ENCODE assay signal across 10 cellular contexts in the genomic region with DNA sequence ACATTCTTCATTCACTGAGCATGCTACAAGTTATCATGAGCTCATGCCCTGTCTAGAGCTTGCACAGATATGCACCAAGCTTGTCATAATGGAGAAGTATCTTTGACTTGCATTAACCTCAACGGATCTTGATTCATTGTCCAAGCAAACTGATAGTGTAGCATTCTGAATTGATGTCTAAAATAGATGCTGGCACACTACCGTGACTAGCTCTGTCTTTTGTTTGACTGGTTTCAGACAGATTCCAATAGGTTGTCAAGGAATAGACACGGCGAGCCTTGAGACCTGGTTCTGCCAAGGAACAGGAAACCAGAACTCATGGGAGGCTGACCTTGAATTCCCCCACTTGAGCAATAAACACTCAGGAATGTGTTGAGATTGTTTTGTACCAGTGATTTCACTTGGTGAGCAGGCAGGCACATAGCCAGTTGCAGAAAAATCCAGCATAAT.
DNase-seq lines count a peak whose midpoint lies in the region; ATAC-seq and TF ChIP-seq lines count a peak whose summit lies in the region.
"Had no signal": no experiment of that assay in that cellular context is flagged by ENCODE, and none has a peak within 500 bp of the region (broad histone marks: within the 10 kb centered on the region; RNA-seq: fewer than 3 reads in every experiment).

No MANE protein-coding gene starts in this region.

- H3K27me3 Mint-ChIP-seq in T-helper 2 cell treated with Interferon-gamma antibody and Interleukin-4, amounts not matched to agents 5 μg/mL and 100 μg/mL, for 36 hours (ENCODE audit: low read depth): no peaks in the 10 kb centered on the region
- no peaks in the 10 kb centered on the region for H3K27me3 Mint-ChIP-seq in stimulated activated naive B cell treated with anti-CD40 and anti-IgM and Interleukin-4, amounts not matched to agents 10 μg/mL and 1 μg/mL and 100 μg/mL, for 72 hours

- H3K36me3 Mint-ChIP-seq in T-helper 2 cell treated with Interferon-gamma antibody and Interleukin-4, amounts not matched to agents 5 μg/mL and 100 μg/mL, for 36 hours (ENCODE audit: low read depth): no peaks in the 10 kb centered on the region
- no peaks in the 10 kb centered on the region for H3K36me3 Mint-ChIP-seq in stimulated activated naive B cell treated with anti-CD40 and anti-IgM and Interleukin-4, amounts not matched to agents 10 μg/mL and 1 μg/mL and 100 μg/mL, for 72 hours

- H3K9me3 ChIP-seq in body of pancreas: no peaks in the 10 kb centered on the region
- no peaks in the 10 kb centered on the region for H3K9me3 ChIP-seq in left ventricle myocardium inferior (replicated peaks)

- no peaks in the 10 kb centered on the region for H3K4me1 ChIP-seq in body of pancreas
- peaks cover 18% of the 10 kb centered on the region for H3K4me1 ChIP-seq in left ventricle myocardium inferior

- intact Hi-C loops in body of pancreas (cut with DNase I) (no loop called here), left ventricle myocardium inferior (cut with micrococcal nuclease) (no loop called here)

- peak; percentile 72 for DNase-seq in EL
- peak in 3 of 4 donors; percentile 8 to 33 (median 16) for DNase-seq in body of pancreas
- DNase-seq in left ventricle myocardium inferior: no peak
- DNase-seq in retinal pigment epithelial cell (ENCODE audit: low read depth): peak; percentile 66
- DNase-seq in T-helper 2 cell treated with Interferon-gamma antibody and Interleukin-4, amounts not matched to agents 5 μg/mL and 100 μg/mL, for 36 hours (ENCODE audit: low spot score): no peak
- DNase-seq in NCI-H446 (lab: John Stamatoyannopoulos, UW): no peak
- DNase-seq in stimulated activated naive B cell treated with anti-CD40 and anti-IgM and Interleukin-4, amounts not matched to agents 10 μg/mL and 1 μg/mL and 100 μg/mL, for 72 hours: no peak
- no peak for DNase-seq in SW480 (ENCODE audit: low spot score)
- DNase-seq: activated naive CD4-positive, alpha-beta T cell treated with anti-CD3 and anti-CD28 coated beads for 36 hours had no signal

- H3K4me1 Mint-ChIP-seq in T-helper 2 cell treated with Interferon-gamma antibody and Interleukin-4, amounts not matched to agents 5 μg/mL and 100 μg/mL, for 36 hours (ENCODE audit: low read depth): no peaks in the 10 kb centered on the region
- no peaks in the 10 kb centered on the region for H3K4me1 Mint-ChIP-seq in stimulated activated naive B cell treated with anti-CD40 and anti-IgM and Interleukin-4, amounts not matched to agents 10 μg/mL and 1 μg/mL and 100 μg/mL, for 72 hours

- H3K27ac ChIP-seq in body of pancreas (no peak overlapping the region), left ventricle myocardium inferior (replicated peaks) (peak overlapping the region; percentile 65)

- WGBS in body of pancreas, 2 donors: 34 to 38% methylated on average over 4 of the region's 4 CpGs

- TF ChIP-seq CTCF in body of pancreas (IDR thresholded peaks at IDR 0.05) (no peak), left ventricle myocardium inferior (IDR thresholded peaks at IDR 0.05; ENCODE audit: borderline replicate concordance) (no peak), retinal pigment epithelial cell (conservative IDR thresholded peaks at IDR 0.05; ENCODE audit: low read depth, low read length) (no peak)

- no peak for TF ChIP-seq POLR2A in body of pancreas (IDR thresholded peaks at IDR 0.05)

- peak; percentile 45 for ATAC-seq in body of pancreas
- ATAC-seq in stimulated activated naive B cell treated with anti-CD40 and anti-IgM and Interleukin-4, amounts not matched to agents 10 μg/mL and 1 μg/mL and 100 μg/mL, for 72 hours (replicated peaks): no peak

- H3K36me3 ChIP-seq in body of pancreas (replicated peaks in 1 of 2; ENCODE audit: insufficient read depth in 1 of 2, low read depth in 2 of 2) (no peaks in the 10 kb centered on the region), left ventricle myocardium inferior (no peaks in the 10 kb centered on the region)

- H3K27me3 ChIP-seq in body of pancreas (no peaks in the 10 kb centered on the region), left ventricle myocardium inferior (ENCODE audit: low read depth) (no peaks in the 10 kb centered on the region)

- no peaks in the 10 kb centered on the region for H3K9me3 Mint-ChIP-seq in T-helper 2 cell treated with Interferon-gamma antibody and Interleukin-4, amounts not matched to agents 5 μg/mL and 100 μg/mL, for 36 hours
- H3K9me3 Mint-ChIP-seq in stimulated activated naive B cell treated with anti-CD40 and anti-IgM and Interleukin-4, amounts not matched to agents 10 μg/mL and 1 μg/mL and 100 μg/mL, for 72 hours: no peaks in the 10 kb centered on the region

- no peak overlapping the region for H3K4me3 Mint-ChIP-seq in T-helper 2 cell treated with Interferon-gamma antibody and Interleukin-4, amounts not matched to agents 5 μg/mL and 100 μg/mL, for 36 hours
- no peak overlapping the region for H3K4me3 Mint-ChIP-seq in stimulated activated naive B cell treated with anti-CD40 and anti-IgM and Interleukin-4, amounts not matched to agents 10 μg/mL and 1 μg/mL and 100 μg/mL, for 72 hours
- H3K4me3 Mint-ChIP-seq: activated naive CD4-positive, alpha-beta T cell treated with anti-CD3 and anti-CD28 coated beads for 36 hours; neural crest cell had no signal

- H3K4me3 ChIP-seq in body of pancreas (no peak overlapping the region), left ventricle myocardium inferior (no peak overlapping the region), retinal pigment epithelial cell (ENCODE audit: low read length) (no peak overlapping the region)

- no peak overlapping the region for H3K27ac Mint-ChIP-seq in T-helper 2 cell treated with Interferon-gamma antibody and Interleukin-4, amounts not matched to agents 5 μg/mL and 100 μg/mL, for 36 hours
- no peak overlapping the region for H3K27ac Mint-ChIP-seq in stimulated activated naive B cell treated with anti-CD40 and anti-IgM and Interleukin-4, amounts not matched to agents 10 μg/mL and 1 μg/mL and 100 μg/mL, for 72 hours
- H3K27ac Mint-ChIP-seq: activated naive CD4-positive, alpha-beta T cell treated with anti-CD3 and anti-CD28 coated beads for 36 hours had no signal

Comparison
In these comparisons a context has a peak if more than half of its experiments do, and no peak if none do; other contexts are left out.
1. DNase-seq: peak in EL (single experiment), body of pancreas (3 of 4) and retinal pigment epithelial cell (single experiment); none in left ventricle myocardium inferior (single experiment), T-helper 2 cell treated with Interferon-gamma antibody and Interleukin-4, amounts not matched to agents 5 μg/mL and 100 μg/mL, for 36 hours (single experiment), NCI-H446 (0 of 2), stimulated activated naive B cell treated with anti-CD40 and anti-IgM and Interleukin-4, amounts not matched to agents 10 μg/mL and 1 μg/mL and 100 μg/mL, for 72 hours (single experiment) and SW480 (single experiment).